12 cellular contexts compared by ENCODE assay signal in the genomic region with DNA sequence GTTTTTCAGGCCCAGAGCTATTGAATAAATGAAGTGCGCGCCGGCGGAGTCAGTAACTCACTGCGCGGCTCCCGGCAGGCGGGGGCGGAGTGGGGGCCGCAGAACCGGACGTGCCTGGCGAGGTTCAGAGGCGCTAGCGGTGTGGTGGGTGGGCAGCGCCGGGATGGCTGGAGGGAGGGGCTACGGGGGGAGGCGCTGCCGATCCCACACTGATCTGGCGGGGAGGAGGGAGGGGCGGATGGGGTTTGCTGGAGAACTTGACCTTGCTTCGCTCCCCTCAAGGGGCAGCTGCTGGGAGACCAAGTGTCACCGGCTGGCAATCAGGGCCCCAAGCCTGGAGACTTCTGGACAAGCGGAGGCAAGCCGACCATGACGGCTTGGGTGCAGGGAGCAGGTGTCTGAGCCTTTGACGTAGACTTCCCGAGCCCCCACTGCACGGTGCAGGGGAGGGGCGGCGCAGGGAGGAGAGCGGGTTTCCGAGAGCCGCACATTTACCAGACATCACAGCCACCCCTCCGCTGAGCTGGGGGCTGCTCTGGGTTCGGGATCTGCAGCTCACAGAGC.
A peak's percentile ranks its signal among the peaks of the same experiment; 100 is the strongest.
DNase-seq lines count a peak whose midpoint lies in the region; ATAC-seq and TF ChIP-seq lines count a peak whose summit lies in the region.
"Had no signal": no experiment of that assay in that cellular context is flagged by ENCODE, and none has a peak within 500 bp of the region (broad histone marks: within the 10 kb centered on the region; RNA-seq: fewer than 3 reads in every experiment).

No MANE protein-coding gene starts in this region.

- ATAC-seq in left lobe of liver (no peak), thoracic aorta (ENCODE audit: insufficient number of reproducible peaks, low FRiP score, low read depth) (no peak), HG03520 (IDR thresholded peaks at IDR 0.05; ENCODE audit: unreplicated experiment) (no peak)
- ATAC-seq: activated T-cell treated with anti-CD3 and anti-CD28 coated beads, Interleukin-2, amount 50 U/mL, for 4 hours had no signal

- H3K4me1 ChIP-seq in thoracic aorta (ENCODE audit: control insufficient read depth in 1 of 2, low read depth in 2 of 2): peaks cover 3 to 16% of the 10 kb centered on the region in 2 donors

- no peaks in the 10 kb centered on the region for H3K9me3 ChIP-seq in thoracic aorta

- H3K27ac ChIP-seq in thoracic aorta: no peak overlapping the region
- H3K27ac ChIP-seq: HL-60 had no signal

- H3K27me3 ChIP-seq in thoracic aorta (replicated peaks; ENCODE audit: insufficient read depth): no peaks in the 10 kb centered on the region

- peak overlapping the region; percentile 27 for H3K4me3 ChIP-seq in thoracic aorta

- H3K36me3 ChIP-seq in thoracic aorta: no peaks in the 10 kb centered on the region

- peak; percentile 43 for DNase-seq in activated CD8-positive, alpha-beta memory T cell treated with anti-CD3 and anti-CD28 coated beads for 24 hours
- DNase-seq in activated CD8-positive, alpha-beta memory T cell treated with anti-CD3 and anti-CD28 coated beads, Interleukin-2, amount 50 U/mL, for 4 hours: no peak
- DNase-seq in astrocyte of the hippocampus (ENCODE audit: low read depth, low spot score): peak; percentile 66
- peak; percentile 32 for DNase-seq in left lobe of liver (ENCODE audit: low spot score)
- DNase-seq in thoracic aorta (ENCODE audit: low spot score): no peak
- DNase-seq in activated CD4-positive, alpha-beta T cell treated with anti-CD3 and anti-CD28 coated beads, Interleukin-2, amount 50 U/mL, for 1 hour: no peak
- DNase-seq in hepatic stellate cell (ENCODE audit: low spot score): no peak
- DNase-seq: activated T-cell treated with anti-CD3 and anti-CD28 coated beads, Interleukin-2, amount 50 U/mL, for 4 hours; CD4-positive, alpha-beta T cell; RPMI8226 had no signal

- no peak for TF ChIP-seq CTCF in thoracic aorta (IDR thresholded peaks at IDR 0.05)

Comparison
In these comparisons a context has a peak if more than half of its experiments do, and no peak if none do; other contexts are left out.
1. DNase-seq: peak in activated CD8-positive, alpha-beta memory T cell treated with anti-CD3 and anti-CD28 coated beads for 24 hours (single experiment), astrocyte of the hippocampus (single experiment) and left lobe of liver (single experiment); none in activated CD8-positive, alpha-beta memory T cell treated with anti-CD3 and anti-CD28 coated beads, Interleukin-2, amount 50 U/mL, for 4 hours (single experiment), thoracic aorta (single experiment), activated CD4-positive, alpha-beta T cell treated with anti-CD3 and anti-CD28 coated beads, Interleukin-2, amount 50 U/mL, for 1 hour (single experiment) and hepatic stellate cell (single experiment).